ENCODE assay signal across 17 cellular contexts in genomic region chr6:11798096-11798495, GRCh38. TPM values are rescaled to one million over a fixed set of nuclear protein-coding genes. Genes with fewer than 3 reads are reported as not detected.
DNase-seq lines count a peak whose midpoint lies in the region; ATAC-seq and TF ChIP-seq lines count a peak whose summit lies in the region.
"Had no signal": no experiment of that assay in that cellular context is flagged by ENCODE, and none has a peak within 500 bp of the region (broad histone marks: within the 10 kb centered on the region; RNA-seq: fewer than 3 reads in every experiment).

No MANE protein-coding gene starts in this region.

- no peak overlapping the region for H2AFZ ChIP-seq in SK-N-SH (ENCODE audit: low read depth)
- H2AFZ ChIP-seq in PC-3 (ENCODE audit: low read length), result no peak overlapping the region

- H3F3A ChIP-seq in SK-N-SH (replicated peaks; ENCODE audit: insufficient read depth) (no peaks in the 10 kb centered on the region), PC-3 (ENCODE audit: low read length, unreplicated experiment) (no peaks in the 10 kb centered on the region)

- H3K9me3 ChIP-seq in SK-N-SH, result peaks cover 6% of the 10 kb centered on the region
- no peaks in the 10 kb centered on the region for H3K9me3 ChIP-seq in vagina
- H3K9me3 ChIP-seq in PC-3 (ENCODE audit: low read length), result no peaks in the 10 kb centered on the region
- H3K9me3 ChIP-seq: SJSA1 had no signal

- H3K27ac ChIP-seq in SK-N-SH (ENCODE audit: low read depth in 2 of 2, low read length in 1 of 2), result no peak overlapping the region
- H3K27ac ChIP-seq in vagina, result peak overlapping the region; percentile 23
- no peak overlapping the region for H3K27ac ChIP-seq in PC-3 (ENCODE audit: low read length)
- H3K27ac ChIP-seq: 22Rv1, RWPE1, SJSA1 had no signal

- no peak overlapping the region for H3K9ac ChIP-seq in SK-N-SH
- no peak overlapping the region for H3K9ac ChIP-seq in PC-3 (ENCODE audit: low read length)

- no peak for TF ChIP-seq POLR2A in vagina (IDR thresholded peaks at IDR 0.05)

- DNase-seq in SK-N-SH, result peak; percentile 54
- DNase-seq in RPMI7951 (ENCODE audit: low read depth), result peak; percentile 84
- peak; percentile 69 for DNase-seq in fibroblast of gingiva (ENCODE audit: low read depth)
- DNase-seq in vagina (ENCODE audit: extremely low spot score in 2 of 2), result no peak
- no peak for DNase-seq in DMS114 treated with DMSO at 0.1 percent for 48 hours (lab: John Stamatoyannopoulos, UW; ENCODE audit: unreplicated experiment)
- DNase-seq in stimulated activated CD4-positive, alpha-beta T cell treated with anti-CD3 and anti-CD28 coated beads, Interleukin-4, amount 100 ng/mL, for 1 hour, result no peak
- no peak for DNase-seq in PC-3
- DNase-seq: Calu3, HCEC 1CT, NCI-H1436 treated with DMSO at 0.1 percent for 48 hours, NCI-H2081, NCI-H524 treated with DMSO at 0.1 percent for 48 hours had no signal

- no peak for TF ChIP-seq RAD21 in SK-N-SH (IDR thresholded peaks at IDR 0.05; ENCODE audit: low read length)

- WGBS in SK-N-SH (ENCODE audit: low lambda C conversion rate), result 43% methylated on average over 1 of the region's 1 CpG

- TF ChIP-seq EP300 in SK-N-SH (IDR thresholded peaks at IDR 0.05; ENCODE audit: borderline replicate concordance in 1 of 2, low read depth in 1 of 2, low read length in 1 of 2), result no peak

- CTCF ChIA-PET in SK-N-SH (lab: Yijun Ruan, JAX), result no interaction called here
- CTCF ChIA-PET in PC-3 (lab: Charles Lee), result no interaction called here

- no peak overlapping the region for H3K4me2 ChIP-seq in SK-N-SH
- no peak overlapping the region for H3K4me2 ChIP-seq in PC-3 (ENCODE audit: low read length)

- H3K27me3 ChIP-seq in SK-N-SH (ENCODE audit: insufficient read depth) (no peaks in the 10 kb centered on the region), vagina (no peaks in the 10 kb centered on the region), PC-3 (ENCODE audit: low read length) (no peaks in the 10 kb centered on the region)

- ATAC-seq in SK-N-SH treated with all-trans-retinoic acid at 6 μM for 48 hours (no peak; the same call in 2 of the 3 replicates), PC-3 (no peak)

- H3K4me3 ChIP-seq in SK-N-SH (ENCODE audit: low read depth in 2 of 2, low read length in 1 of 2) (no peak overlapping the region), vagina (no peak overlapping the region), PC-3 (ENCODE audit: low read length) (no peak overlapping the region)
- H3K4me3 ChIP-seq: SJSA1 had no signal

- H3K9me2 ChIP-seq in SK-N-SH (no peaks in the 10 kb centered on the region), PC-3 (replicated peaks; ENCODE audit: low read length) (no peaks in the 10 kb centered on the region)

- H3K36me3 ChIP-seq in SK-N-SH (replicated peaks in 1 of 2; ENCODE audit: control insufficient read depth in 1 of 2, insufficient read depth in 2 of 2, low read length in 1 of 2) (no peaks in the 10 kb centered on the region), vagina (no peaks in the 10 kb centered on the region), PC-3 (ENCODE audit: low read depth, low read length) (no peaks in the 10 kb centered on the region)
- H3K36me3 ChIP-seq: SJSA1 had no signal

- H4K20me1 ChIP-seq in SK-N-SH (ENCODE audit: insufficient read depth) (no peaks in the 10 kb centered on the region), PC-3 (ENCODE audit: low read length) (no peaks in the 10 kb centered on the region)

- intact Hi-C loops in vagina (cut with DNase I) (no loop called here), PC-3 (cut with micrococcal nuclease) (no loop called here)

- H3K4me1 ChIP-seq in SK-N-SH (ENCODE audit: control insufficient read depth in 1 of 2, insufficient read depth in 2 of 2, low read depth in 1 of 2, low read length in 1 of 2) (peaks cover 0 to 5% of the 10 kb centered on the region in 2 experiments; a peak in 2 of 4 replicates), vagina (peaks cover 17% of the 10 kb centered on the region), PC-3 (ENCODE audit: insufficient read depth, low read length) (peaks cover 3% of the 10 kb centered on the region)
- H3K4me1 ChIP-seq: SJSA1 had no signal

- H3K79me2 ChIP-seq in SK-N-SH (ENCODE audit: insufficient read depth), result no peaks in the 10 kb centered on the region
- no peaks in the 10 kb centered on the region for H3K79me2 ChIP-seq in PC-3 (ENCODE audit: low read length)

- POLR2A ChIA-PET in SK-N-SH (lab: Yijun Ruan, JAX), result no interaction called here
- POLR2A ChIA-PET in PC-3 (lab: Charles Lee; ENCODE audit: unreplicated experiment), result no interaction called here

- TF ChIP-seq CTCF in SK-N-SH (IDR thresholded peaks at IDR 0.05) (no peak), vagina (IDR thresholded peaks at IDR 0.05) (no peak), PC-3 (conservative IDR thresholded peaks at IDR 0.05; ENCODE audit: low read depth, low read length) (no peak)

- BruUV-seq in PC-3 (replicated peaks; lab: Mats Ljungman, UMichigan), result no TSS peak

TF ChIP-seq in SK-N-SH, 30 proteins besides CTCF, POLR2A, EP300 and RAD21:
- TF ChIP-seq ELF1 (IDR thresholded peaks at IDR 0.05) (no peak), TCF12 (IDR thresholded peaks at IDR 0.05) (peak; percentile 24; the same call in 1 of the 2 replicates), MAX (IDR thresholded peaks at IDR 0.05; ENCODE audit: low read depth) (no peak), TEAD4 (IDR thresholded peaks at IDR 0.05; ENCODE audit: borderline replicate concordance, insufficient read depth) (no peak), FOXJ3 (CRISPR knock-in tag; IDR thresholded peaks at IDR 0.05) (no peak)

TF ChIP-seq in SK-N-SH treated with all-trans-retinoic acid at 6 μM for 48 hours, 23 proteins besides CTCF, POLR2A, EP300 and RAD21 (continues in another document):
- TF ChIP-seq TSHZ2 (CRISPR knock-in tag; IDR thresholded peaks at IDR 0.05) (no peak), BACH2 (CRISPR knock-in tag; IDR thresholded peaks at IDR 0.05; ENCODE audit: borderline replicate concordance) (no peak), OSR1 (CRISPR knock-in tag; IDR thresholded peaks at IDR 0.05) (no peak), ZFP3 (CRISPR knock-in tag; IDR thresholded peaks at IDR 0.05) (no peak), GLIS3 (CRISPR knock-in tag; IDR thresholded peaks at IDR 0.05) (no peak), PATZ1 (CRISPR knock-in tag; IDR thresholded peaks at IDR 0.05; ENCODE audit: borderline replicate concordance) (no peak), ZFP30 (CRISPR knock-in tag; IDR thresholded peaks at IDR 0.05) (no peak), ISL1 (CRISPR knock-in tag; IDR thresholded peaks at IDR 0.05) (no peak), SNAI2 (CRISPR knock-in tag; IDR thresholded peaks at IDR 0.05) (no peak), TOX (CRISPR knock-in tag; IDR thresholded peaks at IDR 0.05; ENCODE audit: borderline replicate concordance) (no peak)

RNA-seq across cellular contexts. Expression of gene ADTRP, which starts 19.5 kb away (rescaled TPM):
- 0.84 and 1.2 TPM in 2 replicates for polyA plus RNA-seq in SK-N-SH (2012; rRNA removed)
- polyA plus RNA-seq in SK-N-SH (2012; cell fraction: cytosol; rRNA removed), result 0.35 and 0.53 TPM in 2 replicates
- polyA plus RNA-seq in SK-N-SH (2012; cell fraction: nucleus; rRNA removed), result 0.72 and 1.6 TPM in 2 replicates
- 0.48 and 0.98 TPM in 2 replicates for total RNA-seq in RPMI7951 (2014; rRNA removed; shearing (Covaris generic))
- total RNA-seq in vagina, result not detected
- 2.0 TPM in 1 of 2 replicates, not detected in the other for total RNA-seq in PC-3 (2014; rRNA removed)
- total RNA-seq: OCI-LY7 had no signal

Comparison
In these comparisons a context has a peak if more than half of its experiments do, and no peak if none do; other contexts are left out.
1. DNase-seq: peak in SK-N-SH (single experiment), RPMI7951 (single experiment) and fibroblast of gingiva (single experiment); none in vagina (0 of 2), DMS114 treated with DMSO at 0.1 percent for 48 hours (single experiment), stimulated activated CD4-positive, alpha-beta T cell treated with anti-CD3 and anti-CD28 coated beads, Interleukin-4, amount 100 ng/mL, for 1 hour (single experiment) and PC-3 (single experiment).